In genomic region chr1:168112673-168113305, GRCh38 we compare ENCODE assay signal across 1 cellular context.
TF ChIP-seq lines count a peak whose summit lies in the region.

No MANE protein-coding gene starts in this region.

TF ChIP-seq in HEK293, 187 proteins besides CTCF, POLR2A, EP300 and RAD21 (continued from another document and continues in another):
- TF ChIP-seq ZNF18 (tag by site-specific recombination; IDR thresholded peaks at IDR 0.05), result 0 out of 2 replicates have a peak, but pooled peaks have one; percentile 17
- TF ChIP-seq ZNF292 (tag by site-specific recombination; IDR thresholded peaks at IDR 0.05; ENCODE audit: borderline replicate concordance, low read depth), result no peak
- TF ChIP-seq ZNF48 (tag by site-specific recombination; IDR thresholded peaks at IDR 0.05), result no peak
- no peak for TF ChIP-seq ZSCAN16 (tag by site-specific recombination; IDR thresholded peaks at IDR 0.05)
- no peak for TF ChIP-seq REPIN1 (tag by site-specific recombination; IDR thresholded peaks at IDR 0.05; ENCODE audit: low read depth)
- TF ChIP-seq MYNN (tag by site-specific recombination; IDR thresholded peaks at IDR 0.05; ENCODE audit: borderline replicate concordance), result no peak
- TF ChIP-seq KLF8 (tag by site-specific recombination; IDR thresholded peaks at IDR 0.05), result no peak
- TF ChIP-seq OVOL3 (tag by site-specific recombination; IDR thresholded peaks at IDR 0.05), result no peak
- TF ChIP-seq ZIC2 (tag by site-specific recombination; IDR thresholded peaks at IDR 0.05), result no peak
- no peak for TF ChIP-seq KLF7 (tag by site-specific recombination; IDR thresholded peaks at IDR 0.05; ENCODE audit: borderline replicate concordance)
- no peak for TF ChIP-seq PRDM6 (tag by site-specific recombination; IDR thresholded peaks at IDR 0.05)
- no peak for TF ChIP-seq ZNF610 (tag by site-specific recombination; IDR thresholded peaks at IDR 0.05; ENCODE audit: borderline replicate concordance)
- no peak for TF ChIP-seq ZNF169 (tag by site-specific recombination; IDR thresholded peaks at IDR 0.05)
- no peak for TF ChIP-seq REST (tag by site-specific recombination; IDR thresholded peaks at IDR 0.05)
- no peak for TF ChIP-seq ZNF596 (tag by site-specific recombination; IDR thresholded peaks at IDR 0.05)
- no peak for TF ChIP-seq ZBTB49 (tag by site-specific recombination; IDR thresholded peaks at IDR 0.05; ENCODE audit: low read depth)
- no peak for TF ChIP-seq HIC1 (tag by site-specific recombination; IDR thresholded peaks at IDR 0.05)
- TF ChIP-seq ZNF146 (tag by site-specific recombination; IDR thresholded peaks at IDR 0.05), result no peak
- no peak for TF ChIP-seq ZNF791 (tag by site-specific recombination; IDR thresholded peaks at IDR 0.05)
- TF ChIP-seq ZNF362 (tag by site-specific recombination; IDR thresholded peaks at IDR 0.05), result no peak
- TF ChIP-seq ZNF843 (tag by site-specific recombination; IDR thresholded peaks at IDR 0.05), result no peak
- TF ChIP-seq ZNF223 (tag by site-specific recombination; IDR thresholded peaks at IDR 0.05), result no peak
- TF ChIP-seq IKZF3 (tag by site-specific recombination; IDR thresholded peaks at IDR 0.05), result no peak
- TF ChIP-seq ZNF266 (tag by site-specific recombination; IDR thresholded peaks at IDR 0.05; ENCODE audit: low read depth), result no peak
- TF ChIP-seq ZNF2 (tag by site-specific recombination; IDR thresholded peaks at IDR 0.05), result no peak
- no peak for TF ChIP-seq ZNF707 (tag by site-specific recombination; IDR thresholded peaks at IDR 0.05)
- peak; percentile 86 for TF ChIP-seq ZNF600 (tag by site-specific recombination; IDR thresholded peaks at IDR 0.05)
- no peak for TF ChIP-seq ZNF623 (tag by site-specific recombination; IDR thresholded peaks at IDR 0.05)
- TF ChIP-seq ZNF335 (tag by site-specific recombination; conservative IDR thresholded peaks at IDR 0.05), result no peak
- peak; percentile 83 for TF ChIP-seq ZFP69B (tag by site-specific recombination; IDR thresholded peaks at IDR 0.05)
- TF ChIP-seq EGR2 (tag by site-specific recombination; IDR thresholded peaks at IDR 0.05; ENCODE audit: low read depth), result no peak
- no peak for TF ChIP-seq ZNF324 (tag by site-specific recombination; IDR thresholded peaks at IDR 0.05)
- TF ChIP-seq ZNF548 (tag by site-specific recombination; IDR thresholded peaks at IDR 0.05), result no peak
- TF ChIP-seq KLF9 (tag by site-specific recombination; IDR thresholded peaks at IDR 0.05; ENCODE audit: low read depth), result no peak
- TF ChIP-seq SP7 (tag by site-specific recombination; IDR thresholded peaks at IDR 0.05), result no peak
- TF ChIP-seq PATZ1 (tag by site-specific recombination; IDR thresholded peaks at IDR 0.05), result no peak
- no peak for TF ChIP-seq ZBTB21 (tag by site-specific recombination; IDR thresholded peaks at IDR 0.05)
- TF ChIP-seq KLF16 (tag by site-specific recombination; IDR thresholded peaks at IDR 0.05), result no peak
- no peak for TF ChIP-seq ZNF654 (tag by site-specific recombination; IDR thresholded peaks at IDR 0.05; ENCODE audit: low read depth)
- TF ChIP-seq SP2 (tag by site-specific recombination; IDR thresholded peaks at IDR 0.05), result no peak
- no peak for TF ChIP-seq ZNF704 (tag by site-specific recombination; IDR thresholded peaks at IDR 0.05)
- TF ChIP-seq ZNF555 (tag by site-specific recombination; conservative IDR thresholded peaks at IDR 0.05), result no peak
- TF ChIP-seq SETDB1 (IDR thresholded peaks at IDR 0.05; ENCODE audit: insufficient read length, low read length), result no peak
- no peak for TF ChIP-seq BCL11B (tag by site-specific recombination; IDR thresholded peaks at IDR 0.05; ENCODE audit: low read depth)
- TF ChIP-seq ZNF830 (tag by site-specific recombination; IDR thresholded peaks at IDR 0.05; ENCODE audit: low read depth), result no peak
- peak; percentile 31; the same call in 1 of the 2 replicates for TF ChIP-seq PRDM1 (tag by site-specific recombination; IDR thresholded peaks at IDR 0.05)
